13 cellular contexts compared by ENCODE assay signal in the genomic region with DNA sequence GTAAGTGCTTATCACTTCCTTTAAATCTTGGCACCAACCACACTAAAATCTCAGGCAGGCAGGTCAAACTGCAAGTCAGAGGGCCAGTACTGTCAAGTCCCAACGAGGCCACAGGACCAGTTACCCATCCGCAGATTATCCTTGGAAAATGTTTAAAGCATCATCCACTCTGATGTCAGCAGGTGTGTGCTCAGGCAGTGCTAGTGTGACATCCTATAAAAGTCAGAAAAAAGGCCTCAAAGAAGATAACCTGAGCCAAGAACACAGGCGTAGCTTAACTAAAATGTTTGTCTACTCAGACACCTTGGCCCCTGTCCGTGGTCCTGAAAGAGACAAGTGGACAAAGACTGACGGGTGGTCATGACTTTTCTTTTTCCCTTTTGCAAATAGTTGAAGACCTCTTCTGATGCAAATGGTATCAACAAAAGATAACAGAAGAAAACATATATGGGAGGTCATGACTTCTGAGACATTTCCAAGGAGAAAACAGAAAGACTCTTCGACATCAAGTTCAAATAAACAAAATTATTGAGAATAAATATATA.
DNase-seq lines count a peak whose midpoint lies in the region; ATAC-seq, FAIRE-seq and TF ChIP-seq lines count a peak whose summit lies in the region.
"Had no signal": no experiment of that assay in that cellular context is flagged by ENCODE, and none has a peak within 500 bp of the region (broad histone marks: within the 10 kb centered on the region; RNA-seq: fewer than 3 reads in every experiment).

No MANE protein-coding gene starts in this region.

- TF ChIP-seq CTCF in NB4 (IDR thresholded peaks at IDR 0.05; ENCODE audit: low read depth, low read length): no peak
- no peak for TF ChIP-seq CTCF in endothelial cell of umbilical vein (IDR thresholded peaks at IDR 0.05; ENCODE audit: extremely low read depth in 1 of 2, insufficient read depth in 1 of 2, low read depth in 1 of 2, low read length in 2 of 2)

- CTCF ChIA-PET in activated naive CD4-positive, alpha-beta T cell treated with anti-CD3 and anti-CD28 coated beads, Interleukin-2, amount 10 ng/mL, durations not matched to agents 7 days and 5 days (lab: Charles Lee): no interaction called here
- CTCF ChIA-PET in endothelial cell of umbilical vein (lab: Charles Lee): no interaction called here

- H3K4me2 ChIP-seq in endothelial cell of umbilical vein (ENCODE audit: insufficient read depth, low read length): no peak overlapping the region

- no peak overlapping the region for H3K27ac Mint-ChIP-seq in activated naive CD4-positive, alpha-beta T cell treated with anti-CD3 and anti-CD28 coated beads, Interleukin-2, amount 10 ng/mL, durations not matched to agents 7 days and 5 days
- H3K27ac Mint-ChIP-seq: CD8-positive, alpha-beta T cell; nephron had no signal

- H3K4me3 ChIP-seq in NB4 (ENCODE audit: low read depth, low read length) (no peak overlapping the region), endothelial cell of umbilical vein (replicated peaks in 1 of 3; ENCODE audit: insufficient read depth in 1 of 3, low read depth in 1 of 3, low read length in 3 of 3) (no peak overlapping the region)

- H3K9me3 Mint-ChIP-seq in activated naive CD4-positive, alpha-beta T cell treated with anti-CD3 and anti-CD28 coated beads, Interleukin-2, amount 10 ng/mL, durations not matched to agents 7 days and 5 days: peaks cover 1% of the 10 kb centered on the region
- H3K9me3 Mint-ChIP-seq: CD8-positive, alpha-beta T cell; nephron had no signal

- H3K27me3 Mint-ChIP-seq in activated naive CD4-positive, alpha-beta T cell treated with anti-CD3 and anti-CD28 coated beads, Interleukin-2, amount 10 ng/mL, durations not matched to agents 7 days and 5 days: no peaks in the 10 kb centered on the region

- no peaks in the 10 kb centered on the region for H3K9me3 ChIP-seq in endothelial cell of umbilical vein (replicated peaks; ENCODE audit: control insufficient read depth, insufficient read depth, low read length)

- BruUV-seq in endothelial cell of umbilical vein (replicated peaks; lab: Mats Ljungman, UMichigan): no TSS peak

- no peak overlapping the region for H3K9ac ChIP-seq in endothelial cell of umbilical vein (replicated peaks; ENCODE audit: extremely low read depth, insufficient read depth, low read length)

- no peaks in the 10 kb centered on the region for H4K20me1 ChIP-seq in endothelial cell of umbilical vein (replicated peaks; ENCODE audit: control insufficient read depth, extremely low read depth, insufficient read depth, low read length)

- no peaks in the 10 kb centered on the region for H3K9me1 ChIP-seq in endothelial cell of umbilical vein (replicated peaks; ENCODE audit: control insufficient read depth, extremely low read depth, insufficient read depth, low read length)

- no peak overlapping the region for H2AFZ ChIP-seq in endothelial cell of umbilical vein (ENCODE audit: low read depth, low read length)

- no peak for TF ChIP-seq POLR2A in NB4 (IDR thresholded peaks at IDR 0.05; ENCODE audit: extremely low read depth, insufficient read length)
- TF ChIP-seq POLR2A in endothelial cell of umbilical vein (IDR thresholded peaks at IDR 0.05; ENCODE audit: low read depth, low read length): no peak

- ATAC-seq in stimulated activated naive CD8-positive, alpha-beta T cell treated with anti-CD3 and anti-CD28 coated beads, Interleukin-15, Interleukin-2, amounts not matched to agents 100 U/mL and 50 U/mL, for 24 hours: no peak
- ATAC-seq in GM19351 (IDR thresholded peaks at IDR 0.05; ENCODE audit: unreplicated experiment): no peak
- ATAC-seq: CD8-positive, alpha-beta T cell had no signal

- H3K79me2 ChIP-seq in endothelial cell of umbilical vein (ENCODE audit: control insufficient read depth, insufficient read depth, low read length): no peaks in the 10 kb centered on the region

- H3K27me3 ChIP-seq in endothelial cell of umbilical vein (ENCODE audit: control insufficient read depth in 2 of 2, insufficient read depth in 2 of 2, low read length in 2 of 2): no peaks in the 10 kb centered on the region

- intact Hi-C loops in endothelial cell of umbilical vein (cut with micrococcal nuclease): no loop called here

- H3K4me1 ChIP-seq in endothelial cell of umbilical vein (ENCODE audit: control insufficient read depth, extremely low read depth, insufficient read depth, low read length): no peaks in the 10 kb centered on the region

- POLR2A ChIA-PET in endothelial cell of umbilical vein (lab: Charles Lee): no interaction called here

- H3K27ac ChIP-seq in endothelial cell of umbilical vein (ENCODE audit: insufficient read depth, low read depth, low read length): no peak overlapping the region

- DNase-seq in activated naive CD4-positive, alpha-beta T cell treated with anti-CD3 and anti-CD28 coated beads, Interleukin-2, amount 10 ng/mL, durations not matched to agents 7 days and 5 days: peak; percentile 42
- no peak for DNase-seq in activated naive CD4-positive, alpha-beta T cell (lab: John Stamatoyannopoulos, UW)
- DNase-seq in NB4 (ENCODE audit: low read depth) (peak; percentile 46), endothelial cell of umbilical vein (ENCODE audit: low read depth, low spot score) (peak; percentile 26), DMS114 treated with DMSO at 0.1 percent for 48 hours (lab: John Stamatoyannopoulos, UW; ENCODE audit: unreplicated experiment) (no peak), D341Med (ENCODE audit: low spot score) (no peak)
- peak; percentile 55 for DNase-seq in stimulated activated naive CD8-positive, alpha-beta T cell treated with anti-CD3 and anti-CD28 coated beads, Interleukin-15, Interleukin-2, amounts not matched to agents 100 U/mL and 50 U/mL, for 24 hours
- DNase-seq: activated naive CD4-positive, alpha-beta T cell treated with Interleukin-2 at 50 U/mL for 16 hours; NCI-H146; SW 1271 had no signal

- dilution Hi-C loops in endothelial cell of umbilical vein (cut with MboI; ENCODE audit: extremely low pct_ligation_motif_present, low sequenced_read_pairs): no loop called here

- peak; percentile 72 for FAIRE-seq in endothelial cell of umbilical vein (lab: Jason Lieb, UNC)

- H3K36me3 ChIP-seq in endothelial cell of umbilical vein (ENCODE audit: control insufficient read depth in 2 of 2, extremely low read depth in 1 of 2, insufficient read depth in 2 of 2, low read length in 2 of 2): no peaks in the 10 kb centered on the region

- H3K4me1 Mint-ChIP-seq in activated naive CD4-positive, alpha-beta T cell treated with anti-CD3 and anti-CD28 coated beads, Interleukin-2, amount 10 ng/mL, durations not matched to agents 7 days and 5 days: no peaks in the 10 kb centered on the region

- no peak overlapping the region for H3K4me3 Mint-ChIP-seq in activated naive CD4-positive, alpha-beta T cell treated with anti-CD3 and anti-CD28 coated beads, Interleukin-2, amount 10 ng/mL, durations not matched to agents 7 days and 5 days
- H3K4me3 Mint-ChIP-seq: CD8-positive, alpha-beta T cell; nephron had no signal

- H3K36me3 Mint-ChIP-seq in activated naive CD4-positive, alpha-beta T cell treated with anti-CD3 and anti-CD28 coated beads, Interleukin-2, amount 10 ng/mL, durations not matched to agents 7 days and 5 days: no peaks in the 10 kb centered on the region
- H3K36me3 Mint-ChIP-seq: CD8-positive, alpha-beta T cell had no signal

TF ChIP-seq in endothelial cell of umbilical vein, 7 proteins besides CTCF, POLR2A, EP300 and RAD21:
- TF ChIP-seq POLR2AphosphoS5 (IDR thresholded peaks at IDR 0.05; ENCODE audit: insufficient read depth, low read depth, low read length) (no peak), JUN (IDR thresholded peaks at IDR 0.05; ENCODE audit: borderline replicate concordance, insufficient read depth, insufficient read length, low read depth) (no peak), FOS (IDR thresholded peaks at IDR 0.05; ENCODE audit: borderline replicate concordance, insufficient read depth, low read length) (no peak), EZH2 (IDR thresholded peaks at IDR 0.05; ENCODE audit: borderline replicate concordance, low read depth, low read length, severe bottlenecking) (no peak), MYC (IDR thresholded peaks at IDR 0.05; ENCODE audit: low read depth, low read length) (no peak), GATA2 (IDR thresholded peaks at IDR 0.05; ENCODE audit: insufficient read depth, insufficient read length, low read depth, low read length) (no peak)
- TF ChIP-seq, protein P1, sequence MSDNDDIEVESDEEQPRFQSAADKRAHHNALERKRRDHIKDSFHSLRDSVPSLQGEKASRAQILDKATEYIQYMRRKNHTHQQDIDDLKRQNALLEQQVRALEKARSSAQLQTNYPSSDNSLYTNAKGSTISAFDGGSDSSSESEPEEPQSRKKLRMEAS (IDR thresholded peaks at IDR 0.05; ENCODE audit: insufficient read depth, insufficient read length): no peak
TF ChIP-seq in endothelial cell of umbilical vein: peak in this region for 0.

Comparison
In these comparisons a context has a peak if more than half of its experiments do, and no peak if none do; other contexts are left out.
1. DNase-seq: peak in activated naive CD4-positive, alpha-beta T cell treated with anti-CD3 and anti-CD28 coated beads, Interleukin-2, amount 10 ng/mL, durations not matched to agents 7 days and 5 days (single experiment), NB4 (single experiment), endothelial cell of umbilical vein (single experiment) and stimulated activated naive CD8-positive, alpha-beta T cell treated with anti-CD3 and anti-CD28 coated beads, Interleukin-15, Interleukin-2, amounts not matched to agents 100 U/mL and 50 U/mL, for 24 hours (single experiment); none in activated naive CD4-positive, alpha-beta T cell (0 of 4), DMS114 treated with DMSO at 0.1 percent for 48 hours (single experiment) and D341Med (single experiment).